ENCODE assay signal across 16 cellular contexts in the genomic region with DNA sequence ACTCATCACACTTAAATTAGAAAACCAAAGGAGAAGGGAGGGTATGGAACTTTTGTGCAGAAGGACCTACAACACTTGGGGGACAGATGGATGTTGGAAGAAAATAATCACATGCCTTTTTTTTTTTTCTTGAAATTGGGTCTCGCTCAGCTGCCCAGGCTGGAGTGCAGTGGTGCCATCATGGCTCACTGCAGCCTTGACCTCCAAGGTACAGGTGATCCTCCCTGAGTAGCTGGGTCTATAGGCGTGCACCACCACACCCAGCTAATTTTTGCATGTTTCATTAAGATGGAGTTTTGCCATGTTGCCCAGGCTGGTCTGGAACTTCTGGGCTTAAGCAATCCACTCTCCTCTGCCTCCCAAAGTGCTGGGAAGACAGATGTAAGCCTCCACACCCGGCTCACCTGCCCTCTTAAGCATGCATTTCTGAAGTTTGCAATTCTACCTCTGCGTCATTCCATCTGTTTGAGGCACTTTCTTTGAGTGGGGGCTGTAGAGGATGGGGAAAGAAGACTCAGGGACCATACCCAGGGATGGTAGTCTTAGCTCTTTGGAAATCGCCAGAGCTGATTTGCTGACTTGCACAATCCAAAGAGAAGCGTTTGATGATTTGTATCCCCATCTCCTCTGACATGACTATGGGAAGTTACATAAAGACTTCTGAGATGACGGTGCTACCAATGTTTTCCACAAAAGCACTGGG.
DNase-seq lines count a peak whose midpoint lies in the region; ATAC-seq, FAIRE-seq and TF ChIP-seq lines count a peak whose summit lies in the region.
"Had no signal": no experiment of that assay in that cellular context is flagged by ENCODE, and none has a peak within 500 bp of the region (broad histone marks: within the 10 kb centered on the region; RNA-seq: fewer than 3 reads in every experiment).

No MANE protein-coding gene starts in this region.

- H3K4me3 Mint-ChIP-seq in activated T-cell treated with anti-CD3 and anti-CD28 coated beads, Interleukin-2, amount 50 U/mL, for 72 hours = peak overlapping the region; percentile 52 to 98
- H3K4me3 Mint-ChIP-seq in activated T-helper 17 cell treated with anti-CD3 and anti-CD28 coated beads, Interleukin-2, amount 50 U/mL, for 72 hours = peak overlapping the region; percentile 84
- peak overlapping the region; percentile 70 for H3K4me3 Mint-ChIP-seq in stimulated activated effector memory CD8-positive, alpha-beta T cell treated with anti-CD3 and anti-CD28 coated beads, Interleukin-12 subunit alpha, Interleukin-12 subunit beta, amount 100 ng/mL, for 72 hours

- FAIRE-seq in GM12891 (lab: Jason Lieb, UNC) = peak; percentile 67
- FAIRE-seq: colon, endometrium had no signal

- TF ChIP-seq POLR2A in GM12891 (IDR thresholded peaks at IDR 0.05; ENCODE audit: low read depth, low read length) = no peak

- no peak for DNase-seq in activated T-cell treated with anti-CD3 and anti-CD28 coated beads, Interleukin-2, amount 50 U/mL, for 72 hours
- DNase-seq in activated T-cell treated with anti-CD3 and anti-CD28 coated beads for 4 hours (no peak), GM12891 (ENCODE audit: insufficient read length, low spot score) (no peak), OCI-M1 (lab: John Stamatoyannopoulos, UW) (no peak), NCI-H526 treated with DMSO at 0.1 percent for 48 hours (lab: John Stamatoyannopoulos, UW) (no peak)
- peak in 1 of 2 donors; percentile 75 for DNase-seq in stimulated activated effector memory CD8-positive, alpha-beta T cell treated with anti-CD3 and anti-CD28 coated beads, Interleukin-12 subunit alpha, Interleukin-12 subunit beta, amount 100 ng/mL, for 72 hours (ENCODE audit: low spot score in 2 of 2)
- DNase-seq in activated effector memory CD4-positive, alpha-beta T cell treated with anti-CD3 and anti-CD28 coated beads, Interleukin-2, amount 50 U/mL, for 16 hours = no peak
- DNase-seq: body of pancreas, GM23248, heart left ventricle, left lung, NCI-H2029, RPMI8226 had no signal

- peaks cover 0 to 2% of the 10 kb centered on the region in 2 donors for H3K36me3 Mint-ChIP-seq in activated T-cell treated with anti-CD3 and anti-CD28 coated beads, Interleukin-2, amount 50 U/mL, for 72 hours (ENCODE audit: insufficient read depth in 2 of 2)
- peaks cover 22% of the 10 kb centered on the region for H3K36me3 Mint-ChIP-seq in activated T-helper 17 cell treated with anti-CD3 and anti-CD28 coated beads, Interleukin-2, amount 50 U/mL, for 72 hours (ENCODE audit: low read depth)
- peaks cover 25% of the 10 kb centered on the region for H3K36me3 Mint-ChIP-seq in stimulated activated effector memory CD8-positive, alpha-beta T cell treated with anti-CD3 and anti-CD28 coated beads, Interleukin-12 subunit alpha, Interleukin-12 subunit beta, amount 100 ng/mL, for 72 hours

- H3K27me3 Mint-ChIP-seq in activated T-cell treated with anti-CD3 and anti-CD28 coated beads, Interleukin-2, amount 50 U/mL, for 72 hours (ENCODE audit: low read depth) = no peaks in the 10 kb centered on the region
- H3K27me3 Mint-ChIP-seq in activated T-helper 17 cell treated with anti-CD3 and anti-CD28 coated beads, Interleukin-2, amount 50 U/mL, for 72 hours = no peaks in the 10 kb centered on the region

- no peaks in the 10 kb centered on the region for H3K9me3 Mint-ChIP-seq in activated T-cell treated with anti-CD3 and anti-CD28 coated beads, Interleukin-2, amount 50 U/mL, for 72 hours
- no peaks in the 10 kb centered on the region for H3K9me3 Mint-ChIP-seq in activated T-helper 17 cell treated with anti-CD3 and anti-CD28 coated beads, Interleukin-2, amount 50 U/mL, for 72 hours
- no peaks in the 10 kb centered on the region for H3K9me3 Mint-ChIP-seq in stimulated activated effector memory CD8-positive, alpha-beta T cell treated with anti-CD3 and anti-CD28 coated beads, Interleukin-12 subunit alpha, Interleukin-12 subunit beta, amount 100 ng/mL, for 72 hours

- peaks cover 95% of the 10 kb centered on the region for H3K4me1 Mint-ChIP-seq in activated T-cell treated with anti-CD3 and anti-CD28 coated beads, Interleukin-2, amount 50 U/mL, for 72 hours (ENCODE audit: low read depth)
- peaks cover 54% of the 10 kb centered on the region for H3K4me1 Mint-ChIP-seq in activated T-helper 17 cell treated with anti-CD3 and anti-CD28 coated beads, Interleukin-2, amount 50 U/mL, for 72 hours
- H3K4me1 Mint-ChIP-seq in stimulated activated effector memory CD8-positive, alpha-beta T cell treated with anti-CD3 and anti-CD28 coated beads, Interleukin-12 subunit alpha, Interleukin-12 subunit beta, amount 100 ng/mL, for 72 hours = peaks cover 68% of the 10 kb centered on the region

- H3K27ac Mint-ChIP-seq in activated T-cell treated with anti-CD3 and anti-CD28 coated beads, Interleukin-2, amount 50 U/mL, for 72 hours = peak overlapping the region; percentile 100
- H3K27ac Mint-ChIP-seq in activated T-helper 17 cell treated with anti-CD3 and anti-CD28 coated beads, Interleukin-2, amount 50 U/mL, for 72 hours = peak overlapping the region; percentile 100
- peak overlapping the region; percentile 99 for H3K27ac Mint-ChIP-seq in stimulated activated effector memory CD8-positive, alpha-beta T cell treated with anti-CD3 and anti-CD28 coated beads, Interleukin-12 subunit alpha, Interleukin-12 subunit beta, amount 100 ng/mL, for 72 hours

- ATAC-seq in activated T-cell treated with anti-CD3 and anti-CD28 coated beads, Interleukin-2, amount 50 U/mL, for 72 hours (replicated peaks in 1 of 2) = no peak
- ATAC-seq in activated T-helper 17 cell treated with anti-CD3 and anti-CD28 coated beads, Interleukin-2, amount 50 U/mL, for 72 hours (replicated peaks) = no peak
- ATAC-seq in stimulated activated effector memory CD8-positive, alpha-beta T cell treated with anti-CD3 and anti-CD28 coated beads, Interleukin-12 subunit alpha, Interleukin-12 subunit beta, amount 100 ng/mL, for 72 hours = no peak
- ATAC-seq: body of pancreas, heart left ventricle, left lung had no signal

TF ChIP-seq in GM12891, 5 proteins besides CTCF, POLR2A, EP300 and RAD21:
- TF ChIP-seq POU2F2 (IDR thresholded peaks at IDR 0.05; ENCODE audit: low read depth, low read length) (no peak), PAX5 (IDR thresholded peaks at IDR 0.05; ENCODE audit: insufficient read depth, low read length, severe bottlenecking) (no peak), TAF1 (IDR thresholded peaks at IDR 0.05; ENCODE audit: low read depth, low read length) (no peak), SPI1 (IDR thresholded peaks at IDR 0.05; ENCODE audit: low read depth, low read length) (no peak), POLR2AphosphoS5 (IDR thresholded peaks at IDR 0.05; ENCODE audit: low read depth, low read length) (no peak)
